In genomic region chr21:33890187-33890586, GRCh38 we compare ENCODE assay signal across 3 cellular contexts.
"Had no signal": no experiment of that assay in that cellular context is flagged by ENCODE, and none has a peak within 500 bp of the region (broad histone marks: within the 10 kb centered on the region; RNA-seq: fewer than 3 reads in every experiment).

No MANE protein-coding gene starts in this region.

- H3K4me3 ChIP-seq: GM12878 had no signal

- DNase-seq: GDM1, GF-D8 had no signal
